In the genomic region with DNA sequence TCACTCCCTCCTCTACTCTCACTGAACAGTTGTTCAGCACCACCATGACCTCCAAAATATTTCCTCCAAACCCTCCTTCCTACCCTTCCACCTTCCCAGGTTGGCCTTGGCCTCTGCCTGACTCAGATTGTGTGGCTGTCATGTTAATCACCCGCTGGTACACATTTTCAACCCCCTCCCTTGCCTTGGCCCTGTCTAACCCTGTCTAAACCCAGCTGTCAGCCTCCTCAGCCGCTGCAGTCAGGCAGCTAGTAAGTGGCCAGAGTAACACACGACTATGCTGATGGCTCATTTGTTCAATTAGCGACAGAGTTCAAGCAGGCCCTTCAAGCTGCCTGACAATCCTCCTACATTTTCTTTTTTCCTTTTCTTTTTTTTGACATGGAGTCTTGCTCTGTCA, we compare ENCODE assay signal across 18 cellular contexts. TPM values are rescaled to one million over a fixed set of nuclear protein-coding genes. Genes with fewer than 3 reads are reported as not detected.
DNase-seq lines count a peak whose midpoint lies in the region; ATAC-seq and TF ChIP-seq lines count a peak whose summit lies in the region.
"Had no signal": no experiment of that assay in that cellular context is flagged by ENCODE, and none has a peak within 500 bp of the region (broad histone marks: within the 10 kb centered on the region; RNA-seq: fewer than 3 reads in every experiment).

No MANE protein-coding gene starts in this region.

- no peak overlapping the region for H3K4me3 Mint-ChIP-seq in activated CD4-positive, alpha-beta memory T cell treated with anti-CD3 and anti-CD28 coated beads for 36 hours
- no peak overlapping the region for H3K4me3 Mint-ChIP-seq in activated CD4-positive, alpha-beta memory T cell treated with anti-CD3 and anti-CD28 coated beads, Interleukin-2, amount 10 ng/mL, durations not matched to agents 7 days and 5 days
- H3K4me3 Mint-ChIP-seq in glutamatergic neuron (ENCODE audit: unreplicated experiment): no peak overlapping the region
- H3K4me3 Mint-ChIP-seq: CD14-positive monocyte had no signal

- intact Hi-C loops in activated CD4-positive, alpha-beta memory T cell treated with anti-CD3 and anti-CD28 coated beads for 36 hours (cut with micrococcal nuclease): no loop called here

- CTCF ChIA-PET in activated CD4-positive, alpha-beta memory T cell treated with anti-CD3 and anti-CD28 coated beads for 36 hours (lab: Charles Lee): no interaction called here
- CTCF ChIA-PET in activated CD4-positive, alpha-beta memory T cell treated with anti-CD3 and anti-CD28 coated beads, Interleukin-2, amount 10 ng/mL, durations not matched to agents 7 days and 5 days (lab: Charles Lee): no interaction called here
- CTCF ChIA-PET in GM10248 (lab: Yijun Ruan, JAX): no interaction called here

- TF ChIP-seq CTCF in WERI-Rb-1 (IDR thresholded peaks at IDR 0.05; ENCODE audit: low read depth, low read length) (no peak), glutamatergic neuron (IDR thresholded peaks at IDR 0.05; ENCODE audit: partially characterized antibody, unreplicated experiment) (no peak), GM10248 (IDR thresholded peaks at IDR 0.05; ENCODE audit: control extremely low read depth, extremely low read depth, low read depth, missing control alignments) (no peak)

- no peaks in the 10 kb centered on the region for H3K36me3 Mint-ChIP-seq in activated CD4-positive, alpha-beta memory T cell treated with anti-CD3 and anti-CD28 coated beads for 36 hours
- H3K36me3 Mint-ChIP-seq in activated CD4-positive, alpha-beta memory T cell treated with anti-CD3 and anti-CD28 coated beads, Interleukin-2, amount 10 ng/mL, durations not matched to agents 7 days and 5 days (ENCODE audit: low read depth): no peaks in the 10 kb centered on the region
- no peaks in the 10 kb centered on the region for H3K36me3 Mint-ChIP-seq in glutamatergic neuron (ENCODE audit: unreplicated experiment)
- H3K36me3 Mint-ChIP-seq: CD14-positive monocyte had no signal

- no peak for ATAC-seq in HG03354 (IDR thresholded peaks at IDR 0.05; ENCODE audit: poor library complexity, severe bottlenecking, unreplicated experiment)
- ATAC-seq: SK-N-SH treated with all-trans-retinoic acid at 6 μM for 48 hours had no signal

- no peak for DNase-seq in activated CD4-positive, alpha-beta memory T cell treated with anti-CD3 and anti-CD28 coated beads for 36 hours
- DNase-seq in activated CD4-positive, alpha-beta memory T cell treated with anti-CD3 and anti-CD28 coated beads, Interleukin-2, amount 10 ng/mL, durations not matched to agents 7 days and 5 days: no peak
- DNase-seq in WERI-Rb-1 (peak; percentile 74), myocyte (ENCODE audit: low read depth) (peak; percentile 59), glutamatergic neuron (no peak), GM10248 (ENCODE audit: extremely low spot score) (no peak)
- DNase-seq: AML-193, EL, H7, Kasumi-1, MM.1S, NCI-H1105, NCI-H1694 treated with DMSO at 0.1 percent for 48 hours, NCI-H510A, SHP77 had no signal

- POLR2A ChIA-PET in activated CD4-positive, alpha-beta memory T cell treated with anti-CD3 and anti-CD28 coated beads for 36 hours (lab: Charles Lee): no interaction called here
- POLR2A ChIA-PET in activated CD4-positive, alpha-beta memory T cell treated with anti-CD3 and anti-CD28 coated beads, Interleukin-2, amount 10 ng/mL, durations not matched to agents 7 days and 5 days (lab: Charles Lee): no interaction called here
- POLR2A ChIA-PET in GM10248 (lab: Yijun Ruan, JAX): no interaction called here

- H3K27me3 Mint-ChIP-seq in activated CD4-positive, alpha-beta memory T cell treated with anti-CD3 and anti-CD28 coated beads for 36 hours: peaks cover 2% of the 10 kb centered on the region
- peaks cover 14% of the 10 kb centered on the region for H3K27me3 Mint-ChIP-seq in activated CD4-positive, alpha-beta memory T cell treated with anti-CD3 and anti-CD28 coated beads, Interleukin-2, amount 10 ng/mL, durations not matched to agents 7 days and 5 days
- peaks cover 1% of the 10 kb centered on the region for H3K27me3 Mint-ChIP-seq in glutamatergic neuron (ENCODE audit: unreplicated experiment)

- peak overlapping the region; percentile 50 for H3K27ac Mint-ChIP-seq in activated CD4-positive, alpha-beta memory T cell treated with anti-CD3 and anti-CD28 coated beads for 36 hours
- H3K27ac Mint-ChIP-seq in activated CD4-positive, alpha-beta memory T cell treated with anti-CD3 and anti-CD28 coated beads, Interleukin-2, amount 10 ng/mL, durations not matched to agents 7 days and 5 days: no peak overlapping the region
- no peak overlapping the region for H3K27ac Mint-ChIP-seq in glutamatergic neuron (ENCODE audit: unreplicated experiment)
- H3K27ac Mint-ChIP-seq: CD14-positive monocyte had no signal

- peak overlapping the region; percentile 48; the same call in 1 of the 2 replicates for H3K27ac ChIP-seq in WERI-Rb-1

- no peak overlapping the region for H3K4me3 ChIP-seq in WERI-Rb-1 (ENCODE audit: low read depth, low read length)

- no peaks in the 10 kb centered on the region for H3K9me3 ChIP-seq in WERI-Rb-1 (ENCODE audit: severe bottlenecking)

- H3K27me3 ChIP-seq in WERI-Rb-1 (ENCODE audit: insufficient read depth, low read depth, severe bottlenecking): no peaks in the 10 kb centered on the region

- no peaks in the 10 kb centered on the region for H3K4me1 Mint-ChIP-seq in activated CD4-positive, alpha-beta memory T cell treated with anti-CD3 and anti-CD28 coated beads for 36 hours (ENCODE audit: low read depth)
- H3K4me1 Mint-ChIP-seq in activated CD4-positive, alpha-beta memory T cell treated with anti-CD3 and anti-CD28 coated beads, Interleukin-2, amount 10 ng/mL, durations not matched to agents 7 days and 5 days: no peaks in the 10 kb centered on the region
- no peaks in the 10 kb centered on the region for H3K4me1 Mint-ChIP-seq in glutamatergic neuron (ENCODE audit: low read depth, unreplicated experiment)
- H3K4me1 Mint-ChIP-seq: CD14-positive monocyte had no signal

- no peaks in the 10 kb centered on the region for H3K36me3 ChIP-seq in WERI-Rb-1

- no peaks in the 10 kb centered on the region for H3K9me3 Mint-ChIP-seq in activated CD4-positive, alpha-beta memory T cell treated with anti-CD3 and anti-CD28 coated beads for 36 hours
- no peaks in the 10 kb centered on the region for H3K9me3 Mint-ChIP-seq in activated CD4-positive, alpha-beta memory T cell treated with anti-CD3 and anti-CD28 coated beads, Interleukin-2, amount 10 ng/mL, durations not matched to agents 7 days and 5 days
- no peaks in the 10 kb centered on the region for H3K9me3 Mint-ChIP-seq in glutamatergic neuron (ENCODE audit: unreplicated experiment)

RNA-seq across cellular contexts. Expression of a gene that starts 18.0 kb away (rescaled TPM):
- total RNA-seq in activated CD4-positive, alpha-beta memory T cell treated with anti-CD3 and anti-CD28 coated beads for 36 hours: 10 to 100 TPM; 11.9 to 15.3 TPM
- total RNA-seq in activated CD4-positive, alpha-beta memory T cell treated with anti-CD3 and anti-CD28 coated beads, Interleukin-2, amount 10 ng/mL, durations not matched to agents 7 days and 5 days: 10 to 100 TPM; 12.8 to 13.3 TPM
- total RNA-seq in myocyte: 15.3 and 15.5 TPM in 2 replicates
- polyA plus RNA-seq in myocyte (2012): 12.2 TPM
- 4.8 TPM for total RNA-seq in glutamatergic neuron (ENCODE audit: unreplicated experiment)

Comparison
In these comparisons a context has a peak if more than half of its experiments do, and no peak if none do; other contexts are left out.
1. DNase-seq: peak in WERI-Rb-1 (single experiment) and myocyte (single experiment); none in activated CD4-positive, alpha-beta memory T cell treated with anti-CD3 and anti-CD28 coated beads for 36 hours (single experiment), activated CD4-positive, alpha-beta memory T cell treated with anti-CD3 and anti-CD28 coated beads, Interleukin-2, amount 10 ng/mL, durations not matched to agents 7 days and 5 days (single experiment), glutamatergic neuron (single experiment) and GM10248 (single experiment).